ENCODE assay signal across 8 cellular contexts in the genomic region with DNA sequence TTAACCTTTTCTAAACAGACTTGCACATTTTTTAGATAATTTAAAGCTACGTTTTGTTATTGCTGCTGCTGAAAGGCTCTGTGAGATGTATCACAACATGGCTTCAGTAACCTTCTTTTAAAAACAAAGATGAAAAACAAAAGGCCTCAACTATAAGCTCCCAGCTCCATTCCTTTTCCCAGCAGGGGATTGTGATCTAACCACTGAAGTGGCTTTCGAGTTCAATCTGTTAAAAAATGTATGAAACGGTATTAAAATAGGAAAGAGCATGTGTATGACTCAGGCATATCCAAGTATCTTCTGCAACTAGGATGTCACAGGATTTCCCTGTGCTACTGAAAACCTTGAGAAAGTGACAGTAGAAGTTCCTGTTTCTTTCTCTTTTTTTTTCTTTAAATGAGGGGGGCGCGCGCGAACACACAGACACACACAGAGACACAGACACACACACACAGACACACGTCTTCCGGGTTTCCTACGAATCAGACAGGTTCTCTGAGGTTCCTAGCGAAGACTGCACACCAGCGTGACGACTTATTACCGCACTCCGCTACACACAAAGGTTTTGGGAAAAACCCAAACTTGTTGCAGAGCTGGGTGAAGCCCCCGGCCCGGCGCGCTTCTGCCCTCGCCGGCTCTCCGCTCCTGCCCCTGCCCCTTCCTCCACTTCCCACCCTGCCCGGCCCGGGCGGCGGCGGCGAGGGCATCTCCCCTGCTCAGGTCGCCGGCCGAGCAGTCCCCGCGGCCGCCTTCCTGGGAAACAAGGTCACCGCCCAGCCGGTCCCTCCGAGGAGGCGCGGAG.
DNase-seq lines count a peak whose midpoint lies in the region; ATAC-seq lines count a peak whose summit lies in the region.

No MANE protein-coding gene starts in this region.

- no peaks in the 10 kb centered on the region for H4K20me1 ChIP-seq in Karpas-422 (ENCODE audit: insufficient read depth, low read depth, low read length)

- no peaks in the 10 kb centered on the region for H3K27me3 ChIP-seq in Karpas-422 (ENCODE audit: low read length)
- H3K27me3 ChIP-seq in iPS-15b (ENCODE audit: control insufficient read depth, insufficient read depth, low read length): peaks cover 41% of the 10 kb centered on the region
- no peaks in the 10 kb centered on the region for H3K27me3 ChIP-seq in skeletal muscle satellite cell (ENCODE audit: control insufficient read depth, insufficient read depth, low read length)

- H3K4me1 Mint-ChIP-seq in T-helper 1 cell treated with Interleukin-12 subunit alpha and Interleukin-12 subunit beta and Interleukin-4 antibody, amounts not matched to agents 30 μg/mL and 1 μg/mL, for 36 hours (ENCODE audit: low read depth): peaks cover 69% of the 10 kb centered on the region

- H3K4me1 ChIP-seq in Karpas-422 (ENCODE audit: low read length) (peaks cover 2% of the 10 kb centered on the region; the same call in 1 of the 2 replicates), iPS-15b (ENCODE audit: control insufficient read depth, insufficient read depth, low read length) (peaks cover 33% of the 10 kb centered on the region), skeletal muscle satellite cell (ENCODE audit: control insufficient read depth, insufficient read depth, low read length) (peaks cover 67% of the 10 kb centered on the region)

- H3K9ac ChIP-seq in Karpas-422 (ENCODE audit: low read length) (peak overlapping the region; percentile 43), iPS-15b (ENCODE audit: low read depth, low read length) (no peak overlapping the region), skeletal muscle satellite cell (ENCODE audit: low read depth, low read length) (peak overlapping the region; percentile 96)

- ATAC-seq in GM21717 (IDR thresholded peaks at IDR 0.05; ENCODE audit: unreplicated experiment): peak; percentile 70

- H3K79me2 ChIP-seq in Karpas-422 (ENCODE audit: low read length): no peaks in the 10 kb centered on the region

- H3K4me3 Mint-ChIP-seq in T-helper 1 cell treated with Interleukin-12 subunit alpha and Interleukin-12 subunit beta and Interleukin-4 antibody, amounts not matched to agents 30 μg/mL and 1 μg/mL, for 36 hours: peak overlapping the region; percentile 91

- H3K4me3 ChIP-seq in Karpas-422 (ENCODE audit: low read length) (peak overlapping the region; percentile 61), iPS-15b (ENCODE audit: low read depth, low read length) (peak overlapping the region; percentile 67), skeletal muscle satellite cell (ENCODE audit: low read length) (peak overlapping the region; percentile 76)

- no peaks in the 10 kb centered on the region for H3K9me2 ChIP-seq in Karpas-422 (replicated peaks; ENCODE audit: insufficient read depth, low read length)

- no peaks in the 10 kb centered on the region for H3K9me3 ChIP-seq in Karpas-422 (ENCODE audit: low read length)
- H3K9me3 ChIP-seq in iPS-15b (ENCODE audit: control insufficient read depth, insufficient read depth, low read length): no peaks in the 10 kb centered on the region
- no peaks in the 10 kb centered on the region for H3K9me3 ChIP-seq in skeletal muscle satellite cell (replicated peaks; ENCODE audit: low read length)

- peak overlapping the region; percentile 86 for H3K27ac Mint-ChIP-seq in T-helper 1 cell treated with Interleukin-12 subunit alpha and Interleukin-12 subunit beta and Interleukin-4 antibody, amounts not matched to agents 30 μg/mL and 1 μg/mL, for 36 hours

- H3K9me3 Mint-ChIP-seq in T-helper 1 cell treated with Interleukin-12 subunit alpha and Interleukin-12 subunit beta and Interleukin-4 antibody, amounts not matched to agents 30 μg/mL and 1 μg/mL, for 36 hours: no peaks in the 10 kb centered on the region

- H3K36me3 Mint-ChIP-seq in T-helper 1 cell treated with Interleukin-12 subunit alpha and Interleukin-12 subunit beta and Interleukin-4 antibody, amounts not matched to agents 30 μg/mL and 1 μg/mL, for 36 hours (ENCODE audit: low read depth): peaks cover 19% of the 10 kb centered on the region

- H3K36me3 ChIP-seq in Karpas-422 (ENCODE audit: insufficient read depth, low read length) (no peaks in the 10 kb centered on the region), iPS-15b (ENCODE audit: control insufficient read depth, insufficient read depth, low read length) (no peaks in the 10 kb centered on the region), skeletal muscle satellite cell (ENCODE audit: insufficient read depth, low read length) (no peaks in the 10 kb centered on the region)

- no peak overlapping the region for H3K27ac ChIP-seq in Karpas-422 (ENCODE audit: low read length)

- DNase-seq in DMS53 (lab: John Stamatoyannopoulos, UW) (peak; percentile 81), Karpas-422 (peak; percentile 74), astrocyte of the hippocampus (ENCODE audit: low read depth, low spot score) (peak; percentile 79), OCI-M2 (lab: John Stamatoyannopoulos, UW; ENCODE audit: unreplicated experiment) (no peak)

- peak overlapping the region; percentile 55 for H2AFZ ChIP-seq in Karpas-422 (ENCODE audit: low read length)

- H3K4me2 ChIP-seq in Karpas-422 (ENCODE audit: low read depth, low read length, poor library complexity, severe bottlenecking): peak overlapping the region; percentile 67
- peak overlapping the region; percentile 84 for H3K4me2 ChIP-seq in skeletal muscle satellite cell (ENCODE audit: low read length)

- peaks cover 7% of the 10 kb centered on the region for H3K27me3 Mint-ChIP-seq in T-helper 1 cell treated with Interleukin-12 subunit alpha and Interleukin-12 subunit beta and Interleukin-4 antibody, amounts not matched to agents 30 μg/mL and 1 μg/mL, for 36 hours (ENCODE audit: low read depth)
